In genomic region chr17:48026503-48027321, GRCh38 we compare ENCODE assay signal across 8 cellular contexts. TPM values are rescaled to one million over a fixed set of nuclear protein-coding genes. Genes with fewer than 3 reads are reported as not detected.
A peak's percentile ranks its signal among the peaks of the same experiment; 100 is the strongest.
DNase-seq lines count a peak whose midpoint lies in the region; ATAC-seq and TF ChIP-seq lines count a peak whose summit lies in the region.

No MANE protein-coding gene starts in this region.

- no peaks in the 10 kb centered on the region for H3K27me3 ChIP-seq in OCI-LY1 (ENCODE audit: insufficient read depth, low read length)
- H3K27me3 ChIP-seq in muscle layer of colon (ENCODE audit: control insufficient read depth in 1 of 2, insufficient read depth in 2 of 2, low read length in 2 of 2), result peaks cover 0 to 12% of the 10 kb centered on the region in 2 donors

- H3K79me2 ChIP-seq in OCI-LY1 (ENCODE audit: insufficient read depth, low read length), result no peaks in the 10 kb centered on the region

- H3K9me3 ChIP-seq in OCI-LY1 (ENCODE audit: low read length), result no peaks in the 10 kb centered on the region
- no peaks in the 10 kb centered on the region for H3K9me3 ChIP-seq in muscle layer of colon (ENCODE audit: low read length)

- H3K9me2 ChIP-seq in OCI-LY1 (ENCODE audit: low read depth, low read length), result no peaks in the 10 kb centered on the region

- TF ChIP-seq EP300 in Ishikawa (IDR thresholded peaks at IDR 0.05; ENCODE audit: borderline replicate concordance), result no peak

- no peak overlapping the region for H3K4me2 ChIP-seq in OCI-LY1 (ENCODE audit: low read length)

- H3F3A ChIP-seq in OCI-LY1 (ENCODE audit: insufficient read depth, low read length), result no peaks in the 10 kb centered on the region

- ATAC-seq in GM21723 (IDR thresholded peaks at IDR 0.05; ENCODE audit: unreplicated experiment), result no peak

- H3K36me3 ChIP-seq in OCI-LY1 (ENCODE audit: insufficient read depth, low read length), result no peaks in the 10 kb centered on the region
- no peaks in the 10 kb centered on the region for H3K36me3 ChIP-seq in muscle layer of colon (ENCODE audit: insufficient read depth, low read length)

- H3K4me1 ChIP-seq in OCI-LY1 (ENCODE audit: insufficient read depth, low read length, severe bottlenecking), result peaks cover 26% of the 10 kb centered on the region
- H3K4me1 ChIP-seq in muscle layer of colon (ENCODE audit: insufficient read depth, low read length), result peaks cover 32% of the 10 kb centered on the region

- no peak overlapping the region for H3K27ac ChIP-seq in OCI-LY1 (ENCODE audit: low read depth, low read length, poor library complexity, severe bottlenecking)
- H3K27ac ChIP-seq in muscle layer of colon (ENCODE audit: low read depth, low read length), result peak overlapping the region; percentile 27

- in situ Hi-C loops in G401 (cut with HindIII; ENCODE audit: low sequenced_read_pairs), result no loop called here

- TF ChIP-seq CTCF in OCI-LY1 (IDR thresholded peaks at IDR 0.05; ENCODE audit: low read length) (peak; percentile 85), epithelial cell of proximal tubule (conservative IDR thresholded peaks at IDR 0.05; ENCODE audit: low read depth, low read length) (peak; percentile 86)

- peak; percentile 88 for TF ChIP-seq RAD21 in Ishikawa (IDR thresholded peaks at IDR 0.05; ENCODE audit: low read depth)

- no peak overlapping the region for H2AFZ ChIP-seq in OCI-LY1 (ENCODE audit: low read length)

- no peaks in the 10 kb centered on the region for H4K20me1 ChIP-seq in OCI-LY1 (ENCODE audit: insufficient read depth, low read length)

- DNase-seq in G401 (ENCODE audit: low spot score) (peak; percentile 77), activated T-cell treated with anti-CD3 and anti-CD28 coated beads for 4 hours (peak; percentile 61), epithelial cell of proximal tubule (ENCODE audit: low read depth) (no peak)
- DNase-seq in stimulated activated CD8-positive, alpha-beta memory T cell treated with anti-CD3 and anti-CD28 coated beads, Interleukin-7, amount 100 ng/mL, for 48 hours (ENCODE audit: extremely low read depth in 1 of 2, low read depth in 1 of 2), result peak; percentile 52 to 62

- H3K4me3 ChIP-seq in OCI-LY1 (ENCODE audit: low read depth, low read length, poor library complexity, severe bottlenecking), result no peak overlapping the region
- H3K4me3 ChIP-seq in epithelial cell of proximal tubule (ENCODE audit: low read depth, low read length), result no peak overlapping the region
- peak overlapping the region in 1 of 2 donors; percentile 76 for H3K4me3 ChIP-seq in muscle layer of colon (ENCODE audit: low read depth in 1 of 2, low read length in 2 of 2)

- H3K9ac ChIP-seq in OCI-LY1 (ENCODE audit: low read length) (no peak overlapping the region), muscle layer of colon (ENCODE audit: low read length) (no peak overlapping the region)

TF ChIP-seq in Ishikawa, 13 proteins besides CTCF, POLR2A, EP300 and RAD21:
- TF ChIP-seq NFIC (IDR thresholded peaks at IDR 0.05) (no peak), REST (IDR thresholded peaks at IDR 0.05; ENCODE audit: low read depth) (no peak), USF1 (IDR thresholded peaks at IDR 0.05) (no peak), ZBTB7A (IDR thresholded peaks at IDR 0.05; ENCODE audit: low read depth) (peak; percentile 89), TEAD4 (IDR thresholded peaks at IDR 0.05) (no peak)

RNA-seq across cellular contexts. Expression of gene COPZ2, which starts 10.9 kb away (rescaled TPM):
- total RNA-seq in G401 (2014; rRNA removed; shearing (Covaris generic)), result not detected in 2 replicates
- 2.6 and 8.0 TPM in 2 replicates for total RNA-seq in epithelial cell of proximal tubule

RNA-seq across cellular contexts. Expression of gene NFE2L1, which starts 21.4 kb away (rescaled TPM):
- total RNA-seq in G401 (2014; rRNA removed; shearing (Covaris generic)), result 19.5 and 21.3 TPM in 2 replicates
- total RNA-seq in epithelial cell of proximal tubule, result 69.1 and 79.6 TPM in 2 replicates

RNA-seq across cellular contexts. Expression of gene CDK5RAP3, which starts 55.8 kb away (rescaled TPM):
- total RNA-seq in G401 (2014; rRNA removed; shearing (Covaris generic)), result 101 and 129 TPM in 2 replicates
- total RNA-seq in epithelial cell of proximal tubule, result 71.0 and 111 TPM in 2 replicates
